In the genomic region with DNA sequence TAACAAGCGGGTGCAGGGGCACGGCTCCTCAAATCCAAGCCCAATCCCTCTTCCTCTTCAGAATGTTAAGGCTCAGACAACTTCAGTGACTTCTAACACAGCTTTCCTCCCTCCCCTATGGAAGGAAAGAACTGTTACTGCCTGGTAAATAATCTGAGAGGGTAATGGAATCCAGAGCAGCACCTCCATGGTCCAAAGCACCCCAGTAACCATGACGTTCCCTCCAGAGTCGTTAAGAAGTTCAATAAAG, we compare ENCODE assay signal across 9 cellular contexts. TPM values are rescaled to one million over a fixed set of nuclear protein-coding genes. Genes with fewer than 3 reads are reported as not detected.
A peak's percentile ranks its signal among the peaks of the same experiment; 100 is the strongest.
DNase-seq lines count a peak whose midpoint lies in the region; ATAC-seq and TF ChIP-seq lines count a peak whose summit lies in the region.
"Had no signal": no experiment of that assay in that cellular context is flagged by ENCODE, and none has a peak within 500 bp of the region (broad histone marks: within the 10 kb centered on the region; RNA-seq: fewer than 3 reads in every experiment).

No MANE protein-coding gene starts in this region.

- no peaks in the 10 kb centered on the region for H4K20me1 ChIP-seq in H9 (ENCODE audit: control insufficient read depth, insufficient read depth, insufficient read length)
- H4K20me1 ChIP-seq in smooth muscle cell (ENCODE audit: low read depth), result peaks cover 44% of the 10 kb centered on the region

- WGBS in H9 (ENCODE audit: extremely low coverage, insufficient read length, low lambda C conversion rate), result no CpG with 5 or more reads among the region's 4 CpGs
- no CpG with 5 or more reads among the region's 4 CpGs for WGBS in iPS DF 6.9 (ENCODE audit: insufficient coverage, insufficient read length)
- WGBS in smooth muscle cell (ENCODE audit: low lambda C conversion rate), result 38% methylated on average over 4 of the region's 4 CpGs

- H3K36me3 ChIP-seq in iPS DF 6.9 (ENCODE audit: control insufficient read depth, insufficient read depth, low read length) (no peaks in the 10 kb centered on the region), smooth muscle cell (ENCODE audit: low read depth) (no peaks in the 10 kb centered on the region)

- H2BK20ac ChIP-seq in H9 (ENCODE audit: low read depth, low read length, poor library complexity, severe bottlenecking), result no peak overlapping the region

- POLR2A ChIA-PET in activated CD4-positive, alpha-beta memory T cell treated with anti-CD3 and anti-CD28 coated beads, Interleukin-2, amount 10 ng/mL, durations not matched to agents 7 days and 5 days (lab: Charles Lee), result interaction anchor here (0.7 to 1.5 kb wide), 4 partner anchors 10 to 137 kb away, joined by 3 to 5 read pairs (median 4); a partner anchor contains a TSS

- H3K27ac ChIP-seq in H9 (ENCODE audit: insufficient read length, low read depth, low read length) (no peak overlapping the region), iPS DF 6.9 (ENCODE audit: low read length) (no peak overlapping the region), smooth muscle cell (ENCODE audit: low read depth) (peak overlapping the region; percentile 73)

- H3K4ac ChIP-seq in H9 (ENCODE audit: low read depth, low read length), result no peak overlapping the region

- H3K79me1 ChIP-seq in H9 (ENCODE audit: insufficient read depth, low read depth, low read length, poor library complexity, severe bottlenecking), result peaks cover 5% of the 10 kb centered on the region

- peak overlapping the region; percentile 52 for H3K18ac ChIP-seq in H9 (ENCODE audit: insufficient read length, low read depth, low read length)

- no peaks in the 10 kb centered on the region for H3K27me3 ChIP-seq in H9 (ENCODE audit: insufficient read depth, low read length)
- H3K27me3 ChIP-seq in iPS DF 6.9 (ENCODE audit: control insufficient read depth, insufficient read depth, low read length), result no peaks in the 10 kb centered on the region
- no peaks in the 10 kb centered on the region for H3K27me3 ChIP-seq in smooth muscle cell (ENCODE audit: low read depth)

- H3K4me2 ChIP-seq in H9 (ENCODE audit: insufficient read depth, insufficient read length, low read length) (peak overlapping the region; percentile 98), smooth muscle cell (peak overlapping the region; percentile 91)

- peak overlapping the region; percentile 97 to 99 (median 97) for H3K27ac Mint-ChIP-seq in H9
- peak overlapping the region; percentile 94 for H3K27ac Mint-ChIP-seq in activated CD4-positive, alpha-beta memory T cell treated with anti-CD3 and anti-CD28 coated beads, Interleukin-2, amount 10 ng/mL, durations not matched to agents 7 days and 5 days

- no peak overlapping the region for H3K23ac ChIP-seq in H9 (ENCODE audit: insufficient read length, low read depth, low read length)

- no peak overlapping the region for H2BK120ac ChIP-seq in H9 (ENCODE audit: low read depth, low read length, poor library complexity, severe bottlenecking)

- H3K4me1 ChIP-seq in H9 (ENCODE audit: insufficient read depth, low read length) (no peaks in the 10 kb centered on the region; the same call in 1 of the 2 replicates), iPS DF 6.9 (ENCODE audit: control insufficient read depth, insufficient read depth, low read length) (peaks cover 4% of the 10 kb centered on the region; the same call in 1 of the 2 replicates), smooth muscle cell (ENCODE audit: low read depth) (peaks cover 7% of the 10 kb centered on the region)

- no peak overlapping the region for H3K56ac ChIP-seq in H9 (ENCODE audit: insufficient read length, low read depth, low read length)

- no peaks in the 10 kb centered on the region for H3K9me3 ChIP-seq in H9 (ENCODE audit: control insufficient read depth, low read depth, low read length)
- no peaks in the 10 kb centered on the region for H3K9me3 ChIP-seq in iPS DF 6.9 (ENCODE audit: control insufficient read depth, insufficient read depth, low read length)
- no peaks in the 10 kb centered on the region for H3K9me3 ChIP-seq in smooth muscle cell (replicated peaks; ENCODE audit: low read depth)

- H2AK5ac ChIP-seq in H9 (ENCODE audit: insufficient read length, low read length), result no peak overlapping the region

- no peak for ATAC-seq in HG03175 (IDR thresholded peaks at IDR 0.05; ENCODE audit: unreplicated experiment)

- H3T11ph ChIP-seq in H9 (ENCODE audit: low read length), result no peak overlapping the region

- H2BK12ac ChIP-seq in H9 (ENCODE audit: insufficient read length, low read depth, low read length), result no peak overlapping the region

- peaks cover 4% of the 10 kb centered on the region for H3F3A ChIP-seq in smooth muscle cell (ENCODE audit: low read depth)

- 0 out of 2 replicates have a peak overlapping the region, but pooled peaks have one; percentile 33 for H3K14ac ChIP-seq in H9 (ENCODE audit: insufficient read depth, low read length)

- H4K5ac ChIP-seq in H9 (ENCODE audit: insufficient read length, low read depth, low read length), result no peak overlapping the region

- H3K23me2 ChIP-seq in H9 (ENCODE audit: insufficient read length, low read depth, low read length, poor library complexity, severe bottlenecking), result peaks cover 9% of the 10 kb centered on the region

- TF ChIP-seq CTCF in H9 (conservative IDR thresholded peaks at IDR 0.05) (no peak), smooth muscle cell (IDR thresholded peaks at IDR 0.05; ENCODE audit: borderline replicate concordance, insufficient read depth, poor library complexity, severe bottlenecking) (no peak)

- no peak overlapping the region for H2BK5ac ChIP-seq in H9 (ENCODE audit: insufficient read length, low read length)

- H4K8ac ChIP-seq in H9 (replicated peaks; ENCODE audit: insufficient read length, low read depth, low read length), result no peak overlapping the region

- H2AFZ ChIP-seq in H9 (ENCODE audit: low read length), result no peak overlapping the region
- no peak overlapping the region for H2AFZ ChIP-seq in smooth muscle cell (ENCODE audit: low read depth)

- CTCF ChIA-PET in activated CD4-positive, alpha-beta memory T cell treated with anti-CD3 and anti-CD28 coated beads, Interleukin-2, amount 10 ng/mL, durations not matched to agents 7 days and 5 days (lab: Charles Lee), result interaction anchor here (1.8 kb wide), 1 partner anchor 136 kb away, joined by 9 read pairs; no protein-coding TSS in a partner anchor

- H3K9ac ChIP-seq in H9 (ENCODE audit: extremely low read depth, insufficient read length, low read length), result peak overlapping the region; percentile 80
- peak overlapping the region; percentile 89 for H3K9ac ChIP-seq in smooth muscle cell (ENCODE audit: low read depth)

- H4K91ac ChIP-seq in H9 (ENCODE audit: insufficient read length, low read depth, low read length), result no peak overlapping the region

- H3K9me3 Mint-ChIP-seq in H9, result no peaks in the 10 kb centered on the region; a peak in 1 of 5 replicates
- H3K9me3 Mint-ChIP-seq in activated CD4-positive, alpha-beta memory T cell treated with anti-CD3 and anti-CD28 coated beads, Interleukin-2, amount 10 ng/mL, durations not matched to agents 7 days and 5 days, result no peaks in the 10 kb centered on the region

- H3K4me1 Mint-ChIP-seq in H9, result peaks cover 36 to 45% of the 10 kb centered on the region in 2 experiments
- peaks cover 57% of the 10 kb centered on the region for H3K4me1 Mint-ChIP-seq in activated CD4-positive, alpha-beta memory T cell treated with anti-CD3 and anti-CD28 coated beads, Interleukin-2, amount 10 ng/mL, durations not matched to agents 7 days and 5 days

- no peak for DNase-seq in H9
- DNase-seq in activated CD4-positive, alpha-beta memory T cell treated with anti-CD3 and anti-CD28 coated beads, Interleukin-2, amount 10 ng/mL, durations not matched to agents 7 days and 5 days, result no peak
- no peak for DNase-seq in iPS DF 6.9 (ENCODE audit: low read depth, low spot score)
- DNase-seq in smooth muscle cell (lab: John Stamatoyannopoulos, UW; ENCODE audit: unreplicated experiment), result no peak
- DNase-seq in DMS53 (lab: John Stamatoyannopoulos, UW), result no peak
- no peak for DNase-seq in NCI-H748 (lab: John Stamatoyannopoulos, UW; ENCODE audit: unreplicated experiment)
- DNase-seq in OCI-M1 (lab: John Stamatoyannopoulos, UW), result no peak

- H3K4me3 ChIP-seq in iPS DF 6.9 (ENCODE audit: low read length), result peak overlapping the region; percentile 75; the same call in 1 of the 2 replicates
- peak overlapping the region; percentile 93 for H3K4me3 ChIP-seq in smooth muscle cell

- H3K36me3 Mint-ChIP-seq in H9 (ENCODE audit: insufficient read depth in 1 of 3, low read depth in 3 of 3), result 0 out of 7 replicates have a peak, but pooled peaks cover 0 to 2% (median 0%) of the 10 kb centered on the region in 3 experiments
- H3K36me3 Mint-ChIP-seq in activated CD4-positive, alpha-beta memory T cell treated with anti-CD3 and anti-CD28 coated beads, Interleukin-2, amount 10 ng/mL, durations not matched to agents 7 days and 5 days (ENCODE audit: low read depth), result peaks cover 7% of the 10 kb centered on the region

- no peak overlapping the region for H2BK15ac ChIP-seq in H9 (ENCODE audit: low read depth, low read length)

- peak overlapping the region; percentile 96 to 98 for H3K4me3 Mint-ChIP-seq in H9
- peak overlapping the region; percentile 94 for H3K4me3 Mint-ChIP-seq in activated CD4-positive, alpha-beta memory T cell treated with anti-CD3 and anti-CD28 coated beads, Interleukin-2, amount 10 ng/mL, durations not matched to agents 7 days and 5 days

- H3K27me3 Mint-ChIP-seq in H9 (ENCODE audit: low read depth), result no peaks in the 10 kb centered on the region
- H3K27me3 Mint-ChIP-seq in activated CD4-positive, alpha-beta memory T cell treated with anti-CD3 and anti-CD28 coated beads, Interleukin-2, amount 10 ng/mL, durations not matched to agents 7 days and 5 days, result no peaks in the 10 kb centered on the region

- H3K79me2 ChIP-seq in H9 (ENCODE audit: insufficient read depth, low read length), result peaks cover 15% of the 10 kb centered on the region
- H3K79me2 ChIP-seq in smooth muscle cell (ENCODE audit: low read depth), result peaks cover 60% of the 10 kb centered on the region

RNA-seq across cellular contexts. Expression of a gene that starts 1.0 kb away (rescaled TPM):
- total RNA-seq in H9 (2021) (142 and 150 TPM in 2 replicates), smooth muscle cell (54.9 and 62.6 TPM in 2 replicates)
- total RNA-seq in activated CD4-positive, alpha-beta memory T cell treated with anti-CD3 and anti-CD28 coated beads, Interleukin-2, amount 10 ng/mL, durations not matched to agents 7 days and 5 days, result 100 to 1,000 TPM; 142 to 150 TPM
- 26.6 and 39.1 TPM in 2 replicates for polyA plus RNA-seq in smooth muscle cell

RNA-seq across cellular contexts. Expression of a gene that starts 57.7 kb away (rescaled TPM):
- total RNA-seq in H9 (2021) (0.31 and 0.35 TPM in 2 replicates), smooth muscle cell (not detected in 2 replicates)
- not detected for total RNA-seq in activated CD4-positive, alpha-beta memory T cell treated with anti-CD3 and anti-CD28 coated beads, Interleukin-2, amount 10 ng/mL, durations not matched to agents 7 days and 5 days
- polyA plus RNA-seq in smooth muscle cell, result 0.23 and 0.38 TPM in 2 replicates
- total RNA-seq: glomerular endothelial cell had no signal
